ENCODE assay signal across 22 cellular contexts in the genomic region with DNA sequence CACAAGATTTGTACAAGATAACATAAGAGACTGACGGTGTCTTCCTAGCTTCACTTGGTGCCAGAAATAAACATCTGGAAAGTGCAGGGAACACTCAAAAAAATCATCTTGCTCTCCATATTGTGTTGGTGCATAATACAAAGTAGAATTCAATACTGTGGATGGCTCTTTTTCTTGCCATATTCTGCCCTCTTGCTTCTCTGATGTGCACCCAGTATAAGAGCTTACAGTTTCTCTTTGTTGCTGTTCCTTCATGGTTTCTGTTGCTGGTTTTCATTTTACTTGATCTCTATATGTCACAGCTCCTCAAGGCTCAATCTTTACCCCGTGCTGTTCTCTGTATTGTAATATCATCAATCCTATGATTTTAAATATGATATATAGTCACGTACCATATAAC.
"Had no signal": no experiment of that assay in that cellular context is flagged by ENCODE, and none has a peak within 500 bp of the region (broad histone marks: within the 10 kb centered on the region; RNA-seq: fewer than 3 reads in every experiment).

No MANE protein-coding gene starts in this region.

- H3K27me3 ChIP-seq: colonic mucosa, esophagus muscularis mucosa, foreskin keratinocyte, gastrocnemius medialis, hepatocyte, left lung had no signal

- ATAC-seq: foreskin keratinocyte; gastrocnemius medialis; heart left ventricle; left colon; left lung; left ventricle myocardium superior; lower lobe of right lung; naive thymus-derived CD4-positive, alpha-beta T cell had no signal

- H3K4me1 Mint-ChIP-seq: immature natural killer cell; mesothelial cell of epicardium; naive thymus-derived CD4-positive, alpha-beta T cell had no signal

- H3K27ac ChIP-seq: colonic mucosa, esophagus muscularis mucosa, foreskin keratinocyte, gastrocnemius medialis, heart left ventricle, hepatocyte, left lung, lower lobe of right lung had no signal

- H3K27me3 Mint-ChIP-seq: dendritic cell treated with granulocyte-macrophage colony-stimulating factor and Interleukin-4, amounts not matched to agents 40 ng/mL and 50 ng/mL, for 4 days; naive thymus-derived CD4-positive, alpha-beta T cell had no signal

- H3K9me3 ChIP-seq: colonic mucosa, esophagus muscularis mucosa, gastrocnemius medialis, heart left ventricle, left lung, lower lobe of right lung had no signal

- H3K27ac Mint-ChIP-seq: dendritic cell treated with granulocyte-macrophage colony-stimulating factor and Interleukin-4, amounts not matched to agents 40 ng/mL and 50 ng/mL, for 4 days; immature natural killer cell; mesothelial cell of epicardium; naive thymus-derived CD4-positive, alpha-beta T cell had no signal

- H3K4me2 ChIP-seq: hepatocyte had no signal

- H3K9me3 Mint-ChIP-seq: mesothelial cell of epicardium had no signal

- H2AFZ ChIP-seq: hepatocyte had no signal

- H3K4me1 ChIP-seq: colonic mucosa, esophagus muscularis mucosa, foreskin keratinocyte, gastrocnemius medialis, heart left ventricle, left lung, lower lobe of right lung had no signal

- FAIRE-seq: endothelial cell of umbilical vein, kidney had no signal

- DNase-seq: colonic mucosa; cortex of kidney; effector CD4-positive, alpha-beta T cell; effector memory CD4-positive, alpha-beta T cell; foreskin keratinocyte; gastrocnemius medialis; heart left ventricle; immature natural killer cell; islet precursor cell; kidney; kidney glomerular epithelial cell; left colon; left lung; left ventricle myocardium superior; lower lobe of right lung; mesenchymal stem cell; naive thymus-derived CD4-positive, alpha-beta T cell had no signal

- H3K79me2 ChIP-seq: hepatocyte had no signal

- H3K4me3 Mint-ChIP-seq: dendritic cell treated with granulocyte-macrophage colony-stimulating factor and Interleukin-4, amounts not matched to agents 40 ng/mL and 50 ng/mL, for 4 days; immature natural killer cell; mesothelial cell of epicardium; naive thymus-derived CD4-positive, alpha-beta T cell had no signal

- H3K36me3 Mint-ChIP-seq: immature natural killer cell; mesothelial cell of epicardium; naive thymus-derived CD4-positive, alpha-beta T cell had no signal
